In genomic region chr7:98616381-98617050, GRCh38 we compare ENCODE assay signal across 10 cellular contexts. TPM values are rescaled to one million over a fixed set of nuclear protein-coding genes. Genes with fewer than 3 reads are reported as not detected.
DNase-seq lines count a peak whose midpoint lies in the region; ATAC-seq and TF ChIP-seq lines count a peak whose summit lies in the region.
"Had no signal": no experiment of that assay in that cellular context is flagged by ENCODE, and none has a peak within 500 bp of the region (broad histone marks: within the 10 kb centered on the region; RNA-seq: fewer than 3 reads in every experiment).

No MANE protein-coding gene starts in this region.

- peaks cover 0 to 19% of the 10 kb centered on the region in 2 donors for H3K27me3 ChIP-seq in right atrium auricular region
- peaks cover 9% of the 10 kb centered on the region for H3K27me3 ChIP-seq in vagina

- H3K27me3 Mint-ChIP-seq in brain (peaks cover 79% of the 10 kb centered on the region), nephron progenitor cell (ENCODE audit: low read depth, poor library complexity) (peaks cover 84% of the 10 kb centered on the region)
- peaks cover 45% of the 10 kb centered on the region for H3K27me3 Mint-ChIP-seq in activated T-cell treated with anti-CD3 and anti-CD28 coated beads, Interleukin-2, amount 50 U/mL, for 72 hours (ENCODE audit: low read depth)

- no peak overlapping the region for H3K27ac Mint-ChIP-seq in brain
- H3K27ac Mint-ChIP-seq in nephron progenitor cell: no peak overlapping the region
- no peak overlapping the region for H3K27ac Mint-ChIP-seq in activated T-cell treated with anti-CD3 and anti-CD28 coated beads, Interleukin-2, amount 50 U/mL, for 72 hours
- H3K27ac Mint-ChIP-seq: activated naive CD8-positive, alpha-beta T cell had no signal

- ATAC-seq in left ventricle myocardium superior (no peak), GM18861 (IDR thresholded peaks at IDR 0.05; ENCODE audit: unreplicated experiment) (no peak)
- no peak for ATAC-seq in activated T-cell treated with anti-CD3 and anti-CD28 coated beads, Interleukin-2, amount 50 U/mL, for 72 hours (replicated peaks in 1 of 2)

- H3K4me1 Mint-ChIP-seq in brain (peaks cover 36% of the 10 kb centered on the region), nephron progenitor cell (peaks cover 24% of the 10 kb centered on the region)
- H3K4me1 Mint-ChIP-seq in activated T-cell treated with anti-CD3 and anti-CD28 coated beads, Interleukin-2, amount 50 U/mL, for 72 hours (ENCODE audit: low read depth): peaks cover 14% of the 10 kb centered on the region

- H3K4me3 ChIP-seq in right atrium auricular region (peak overlapping the region in 1 of 2 donors; percentile 43), vagina (peak overlapping the region; percentile 24 to 36)

- H3K27ac ChIP-seq in right atrium auricular region (no peak overlapping the region), vagina (no peak overlapping the region)

- H3K9me3 Mint-ChIP-seq in brain (peaks cover 0 to 4% (median 0%) of the 10 kb centered on the region in 5 experiments), nephron progenitor cell (no peaks in the 10 kb centered on the region)
- peaks cover 0 to 2% of the 10 kb centered on the region in 2 donors for H3K9me3 Mint-ChIP-seq in activated T-cell treated with anti-CD3 and anti-CD28 coated beads, Interleukin-2, amount 50 U/mL, for 72 hours

- H3K4me3 Mint-ChIP-seq in brain (peak overlapping the region in 4 of 5 experiments; percentile 56 to 70 (median 68)), nephron progenitor cell (no peak overlapping the region)
- no peak overlapping the region for H3K4me3 Mint-ChIP-seq in activated T-cell treated with anti-CD3 and anti-CD28 coated beads, Interleukin-2, amount 50 U/mL, for 72 hours
- H3K4me3 Mint-ChIP-seq: activated naive CD8-positive, alpha-beta T cell had no signal

- H3K9me3 ChIP-seq in right atrium auricular region (no peaks in the 10 kb centered on the region), vagina (no peaks in the 10 kb centered on the region)

- intact Hi-C loops in left ventricle myocardium superior (cut with micrococcal nuclease): no loop called here
- intact Hi-C loops in vagina (cut with DNase I): no loop called here

- DNase-seq in left ventricle myocardium superior (peak; percentile 39), right atrium auricular region (ENCODE audit: low spot score) (no peak), nephron progenitor cell (peak; percentile 28), vagina (ENCODE audit: extremely low spot score in 2 of 2) (no peak), kidney tubule cell (ENCODE audit: low spot score) (no peak)
- DNase-seq in activated T-cell treated with anti-CD3 and anti-CD28 coated beads, Interleukin-2, amount 50 U/mL, for 72 hours: no peak
- DNase-seq: Kasumi-1 had no signal

- TF ChIP-seq POLR2A in vagina (IDR thresholded peaks at IDR 0.05): no peak

- TF ChIP-seq CTCF in right atrium auricular region (IDR thresholded peaks at IDR 0.05) (no peak), brain (conservative IDR thresholded peaks at IDR 0.05) (no peak), nephron progenitor cell (IDR thresholded peaks at IDR 0.05) (no peak), vagina (IDR thresholded peaks at IDR 0.05) (no peak)

- H3K36me3 ChIP-seq in right atrium auricular region (no peaks in the 10 kb centered on the region), vagina (no peaks in the 10 kb centered on the region)

- H3K4me1 ChIP-seq in right atrium auricular region (peaks cover 0 to 22% of the 10 kb centered on the region in 2 donors), vagina (peaks cover 7% of the 10 kb centered on the region)

- peaks cover 17% of the 10 kb centered on the region for H3K36me3 Mint-ChIP-seq in brain
- H3K36me3 Mint-ChIP-seq in nephron progenitor cell (ENCODE audit: low read depth): no peaks in the 10 kb centered on the region
- H3K36me3 Mint-ChIP-seq in activated T-cell treated with anti-CD3 and anti-CD28 coated beads, Interleukin-2, amount 50 U/mL, for 72 hours (ENCODE audit: insufficient read depth in 2 of 2): peaks cover 0 to 1% of the 10 kb centered on the region in 2 donors
- H3K36me3 Mint-ChIP-seq: activated naive CD8-positive, alpha-beta T cell had no signal

RNA-seq across cellular contexts. Expression of gene NPTX2, which starts 0.6 kb away (rescaled TPM):
- 2.1 TPM for total RNA-seq in left ventricle myocardium superior
- 1 to 10 TPM; 3.8 to 6.7 TPM for total RNA-seq in right atrium auricular region
- 90.5 TPM for polyA plus RNA-seq in brain (ENCODE audit: insufficient read depth, low read depth, low replicate concordance)
- 13.0 TPM for total RNA-seq in vagina
- total RNA-seq in activated T-cell treated with anti-CD3 and anti-CD28 coated beads, Interleukin-2, amount 50 U/mL, for 72 hours: under 1 TPM in 1 of 2 donors, not detected in 1; 0.09 TPM

Comparison
In these comparisons a context has a peak if more than half of its experiments do, and no peak if none do; other contexts are left out.
1. DNase-seq: peak in left ventricle myocardium superior (single experiment) and nephron progenitor cell (single experiment); none in right atrium auricular region (single experiment), vagina (0 of 2), kidney tubule cell (single experiment) and activated T-cell treated with anti-CD3 and anti-CD28 coated beads, Interleukin-2, amount 50 U/mL, for 72 hours (0 of 2).
2. H3K4me3 Mint-ChIP-seq: peak in brain (4 of 5); none in nephron progenitor cell (single experiment) and activated T-cell treated with anti-CD3 and anti-CD28 coated beads, Interleukin-2, amount 50 U/mL, for 72 hours (0 of 2).